ENCODE assay signal across 3 cellular contexts in genomic region chr17:10357768-10358167, GRCh38.
TF ChIP-seq lines count a peak whose summit lies in the region.

No MANE protein-coding gene starts in this region.

TF ChIP-seq in SK-N-SH, 30 proteins besides CTCF, POLR2A, EP300 and RAD21:
- no peak for TF ChIP-seq REST (IDR thresholded peaks at IDR 0.05; ENCODE audit: low read depth, low read length)
- TF ChIP-seq SMC3 (IDR thresholded peaks at IDR 0.05; ENCODE audit: low read depth, low read length) = 0 out of 2 replicates have a peak, but pooled peaks have one; percentile 18
TF ChIP-seq in SK-N-SH: peak in this region for 1.

TF ChIP-seq in SK-N-SH treated with all-trans-retinoic acid at 6 μM for 48 hours, 23 proteins besides CTCF, POLR2A, EP300 and RAD21 (continued from another document):
- TF ChIP-seq TCF4 (CRISPR knock-in tag; IDR thresholded peaks at IDR 0.05; ENCODE audit: borderline replicate concordance) (no peak), ZFP30 (CRISPR knock-in tag; IDR thresholded peaks at IDR 0.05) (no peak), TOX (CRISPR knock-in tag; IDR thresholded peaks at IDR 0.05; ENCODE audit: borderline replicate concordance) (no peak), ZC3H10 (CRISPR knock-in tag; IDR thresholded peaks at IDR 0.05) (no peak), ISL1 (CRISPR knock-in tag; IDR thresholded peaks at IDR 0.05) (no peak), ZFP3 (CRISPR knock-in tag; IDR thresholded peaks at IDR 0.05) (no peak), PPARA (CRISPR knock-in tag; IDR thresholded peaks at IDR 0.05; ENCODE audit: borderline replicate concordance) (no peak), ESRRG (CRISPR knock-in tag; IDR thresholded peaks at IDR 0.05) (no peak), ZNF565 (CRISPR knock-in tag; conservative IDR thresholded peaks at IDR 0.05; ENCODE audit: low read depth) (no peak), BACH2 (CRISPR knock-in tag; IDR thresholded peaks at IDR 0.05; ENCODE audit: borderline replicate concordance) (no peak)

TF ChIP-seq in H1, 55 proteins besides CTCF, POLR2A, EP300 and RAD21 (continued from another document):
- no peak for TF ChIP-seq SRF (IDR thresholded peaks at IDR 0.05; ENCODE audit: low read depth, low read length)
- TF ChIP-seq, protein P1, sequence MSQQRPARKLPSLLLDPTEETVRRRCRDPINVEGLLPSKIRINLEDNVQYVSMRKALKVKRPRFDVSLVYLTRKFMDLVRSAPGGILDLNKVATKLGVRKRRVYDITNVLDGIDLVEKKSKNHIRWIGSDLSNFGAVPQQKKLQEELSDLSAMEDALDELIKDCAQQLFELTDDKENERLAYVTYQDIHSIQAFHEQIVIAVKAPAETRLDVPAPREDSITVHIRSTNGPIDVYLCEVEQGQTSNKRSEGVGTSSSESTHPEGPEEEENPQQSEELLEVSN (IDR thresholded peaks at IDR 0.05) = no peak
